Comparison of ENCODE assay signal across 8 cellular contexts in the genomic region with DNA sequence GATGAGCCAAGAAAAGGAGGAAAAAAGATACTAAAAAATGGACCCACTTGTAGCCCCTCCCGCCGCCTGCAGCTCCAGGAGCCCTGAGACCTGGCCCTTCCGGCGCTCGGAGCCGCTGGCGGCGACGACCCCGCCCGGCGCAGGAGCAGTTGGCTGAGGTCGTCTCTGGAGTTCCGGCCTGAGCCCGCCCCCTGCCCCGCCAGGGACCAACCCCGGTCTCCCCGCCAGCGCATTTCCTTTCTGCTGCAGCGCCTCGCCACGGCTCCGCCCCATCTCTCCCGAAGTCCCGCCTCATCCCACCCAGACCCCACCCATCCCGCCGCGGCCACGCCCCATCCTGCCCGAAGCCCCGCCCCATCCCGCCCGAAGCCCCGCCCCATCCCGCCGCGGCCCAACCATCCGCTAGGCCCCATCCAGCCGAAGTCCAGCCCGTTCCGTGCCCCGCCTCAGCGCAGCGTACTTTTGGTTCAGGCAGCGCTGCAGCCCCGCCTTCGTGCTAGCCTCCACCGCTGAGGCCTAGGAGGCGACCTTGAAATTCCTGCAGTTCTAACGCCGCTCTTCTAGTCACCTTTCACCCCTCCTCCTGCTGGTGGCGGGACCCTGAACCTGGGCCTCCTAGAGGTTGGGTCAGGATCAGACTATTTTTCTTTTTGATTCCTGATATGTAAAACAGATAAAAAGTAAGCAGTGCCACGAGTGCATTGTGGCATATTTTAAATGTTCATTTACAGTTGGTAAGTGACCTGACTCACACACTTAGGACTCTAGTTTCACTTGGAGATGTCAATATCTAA. TPM values are rescaled to one million over a fixed set of nuclear protein-coding genes. Genes with fewer than 3 reads are reported as not detected.
DNase-seq lines count a peak whose midpoint lies in the region; ATAC-seq and FAIRE-seq lines count a peak whose summit lies in the region.

Gene STN1, minus strand, starts transcription at position 132 of the 794 bp plus-strand sequence. CDS start 590 bp downstream, outside the sequence.

- H3K27me3 Mint-ChIP-seq in activated CD8-positive, alpha-beta memory T cell treated with anti-CD3 and anti-CD28 coated beads, Interleukin-2, amount 10 ng/mL, durations not matched to agents 7 days and 5 days: no peaks in the 10 kb centered on the region

- H3K4me3 ChIP-seq in endocrine pancreas (ENCODE audit: control insufficient read depth, insufficient read depth, low read length): peak within 1 kb of the TSS; percentile 75

- H3K36me3 ChIP-seq in endocrine pancreas (ENCODE audit: control insufficient read depth, insufficient read depth, low read length): no peaks in the 10 kb centered on the region

- CTCF ChIA-PET in activated CD8-positive, alpha-beta memory T cell treated with anti-CD3 and anti-CD28 coated beads, Interleukin-2, amount 10 ng/mL, durations not matched to agents 7 days and 5 days (lab: Charles Lee): interaction anchor here (0.7 to 2.2 kb wide), 9 partner anchors 9 to 30 kb away, joined by 3 to 11 read pairs (median 4); no protein-coding TSS in a partner anchor

- H3K27ac Mint-ChIP-seq in activated CD8-positive, alpha-beta memory T cell treated with anti-CD3 and anti-CD28 coated beads, Interleukin-2, amount 10 ng/mL, durations not matched to agents 7 days and 5 days: peak within 1 kb of the TSS; percentile 96

- H3K9me3 Mint-ChIP-seq in activated CD8-positive, alpha-beta memory T cell treated with anti-CD3 and anti-CD28 coated beads, Interleukin-2, amount 10 ng/mL, durations not matched to agents 7 days and 5 days (ENCODE audit: low read depth): peaks cover 4% of the 10 kb centered on the region

- peak; percentile 73 for DNase-seq in COR-L47 (lab: John Stamatoyannopoulos, UW)
- DNase-seq in HTR-8/SVneo (ENCODE audit: insufficient read length, low spot score): peak; percentile 95
- DNase-seq in NOMO-1 treated with dmso at 0.1 percent for 144 hours (lab: John Stamatoyannopoulos, UW; ENCODE audit: unreplicated experiment): peak; percentile 98
- peak; percentile 98 for DNase-seq in activated CD8-positive, alpha-beta memory T cell treated with anti-CD3 and anti-CD28 coated beads, Interleukin-2, amount 10 ng/mL, durations not matched to agents 7 days and 5 days
- DNase-seq in mesenteric fat pad (ENCODE audit: low spot score): peak; percentile 99
- DNase-seq in stimulated activated CD8-positive, alpha-beta memory T cell treated with anti-CD3 and anti-CD28 coated beads, Interleukin-15, amount 100 ng/mL, for 24 hours (ENCODE audit: low read depth): peak; percentile 84

- peak; percentile 87 for ATAC-seq in GM21367 (IDR thresholded peaks at IDR 0.05; ENCODE audit: unreplicated experiment)
- peak; percentile 94 for ATAC-seq in activated CD8-positive, alpha-beta memory T cell treated with anti-CD3 and anti-CD28 coated beads, Interleukin-2, amount 10 ng/mL, durations not matched to agents 7 days and 5 days

- peaks cover 5% of the 10 kb centered on the region for H3K4me1 ChIP-seq in endocrine pancreas (ENCODE audit: control insufficient read depth, insufficient read depth, low read length)

- no peaks in the 10 kb centered on the region for H3K9me3 ChIP-seq in endocrine pancreas (ENCODE audit: control insufficient read depth, low read length)

- peaks cover 31% of the 10 kb centered on the region for H3K4me1 Mint-ChIP-seq in activated CD8-positive, alpha-beta memory T cell treated with anti-CD3 and anti-CD28 coated beads, Interleukin-2, amount 10 ng/mL, durations not matched to agents 7 days and 5 days

- peak; percentile 81 for FAIRE-seq in HTR-8/SVneo (lab: Jason Lieb, UNC)

- peak within 1 kb of the TSS; percentile 99 for H3K4me3 Mint-ChIP-seq in activated CD8-positive, alpha-beta memory T cell treated with anti-CD3 and anti-CD28 coated beads, Interleukin-2, amount 10 ng/mL, durations not matched to agents 7 days and 5 days

- H3K9ac ChIP-seq in endocrine pancreas (ENCODE audit: control insufficient read depth, insufficient read depth, low read length): peak within 1 kb of the TSS; percentile 52

- no peaks in the 10 kb centered on the region for H3K27me3 ChIP-seq in endocrine pancreas (ENCODE audit: control insufficient read depth, insufficient read depth, low read length)

- H3K36me3 Mint-ChIP-seq in activated CD8-positive, alpha-beta memory T cell treated with anti-CD3 and anti-CD28 coated beads, Interleukin-2, amount 10 ng/mL, durations not matched to agents 7 days and 5 days: peaks cover 37% of the 10 kb centered on the region

RNA-seq across cellular contexts. Expression of gene STN1, which starts in this region (rescaled TPM):
- total RNA-seq in activated CD8-positive, alpha-beta memory T cell treated with anti-CD3 and anti-CD28 coated beads, Interleukin-2, amount 10 ng/mL, durations not matched to agents 7 days and 5 days: 10 to 100 TPM; 37.5 to 52.0 TPM
- total RNA-seq in mesenteric fat pad: 18.9 TPM

Comparison
In these comparisons a context has a peak if more than half of its experiments do, and no peak if none do; other contexts are left out.
1. Peak in every context shown above with its lines: DNase-seq, ATAC-seq and H3K4me3 ChIP-seq.